Comparison of ENCODE assay signal across 10 cellular contexts in genomic region chr11:12842933-12843636, GRCh38.
DNase-seq lines count a peak whose midpoint lies in the region; ATAC-seq and TF ChIP-seq lines count a peak whose summit lies in the region.
"Had no signal": no experiment of that assay in that cellular context is flagged by ENCODE, and none has a peak within 500 bp of the region (broad histone marks: within the 10 kb centered on the region; RNA-seq: fewer than 3 reads in every experiment).

No MANE protein-coding gene starts in this region.

- TF ChIP-seq CTCF in Loucy (conservative IDR thresholded peaks at IDR 0.05; ENCODE audit: low read length) (no peak), RWPE2 (IDR thresholded peaks at IDR 0.05; ENCODE audit: poor library complexity, severe bottlenecking) (no peak), left lung (IDR thresholded peaks at IDR 0.05) (no peak)

- no peaks in the 10 kb centered on the region for H3K9me3 Mint-ChIP-seq in activated T-cell treated with anti-CD3 and anti-CD28 coated beads, Interleukin-2, amount 50 U/mL, for 24 hours
- no peaks in the 10 kb centered on the region for H3K9me3 Mint-ChIP-seq in activated naive CD8-positive, alpha-beta T cell treated with anti-CD3 and anti-CD28 coated beads for 36 hours
- H3K9me3 Mint-ChIP-seq: stimulated activated naive CD8-positive, alpha-beta T cell treated with anti-CD3 and anti-CD28 coated beads, Interleukin-15, Interleukin-2, amounts not matched to agents 100 ng/mL and 50 ng/mL, for 24 hours had no signal

- no peaks in the 10 kb centered on the region for H3K79me2 ChIP-seq in Loucy (ENCODE audit: insufficient read depth, low read length)

- H3K9ac ChIP-seq in Loucy (ENCODE audit: low read depth, low read length, poor library complexity, severe bottlenecking), result no peak overlapping the region
- no peak overlapping the region for H3K9ac ChIP-seq in iPS-20b (ENCODE audit: low read depth, low read length)

- H3K27ac ChIP-seq in RWPE2 (ENCODE audit: poor library complexity, severe bottlenecking), result peak overlapping the region; percentile 82
- H3K27ac ChIP-seq in iPS-20b (ENCODE audit: low read length), result peak overlapping the region; percentile 18
- H3K27ac ChIP-seq in left lung, result no peak overlapping the region

- DNase-seq in A172 (ENCODE audit: low spot score) (peak; percentile 72), RWPE2 (ENCODE audit: low spot score) (no peak), left lung (no peak)
- DNase-seq in activated T-cell treated with anti-CD3 and anti-CD28 coated beads, Interleukin-2, amount 50 U/mL, for 24 hours, result no peak
- no peak for DNase-seq in activated naive CD8-positive, alpha-beta T cell treated with anti-CD3 and anti-CD28 coated beads for 36 hours

- H3K4me3 ChIP-seq in Loucy (ENCODE audit: low read length, poor library complexity, severe bottlenecking) (no peak overlapping the region), RWPE2 (ENCODE audit: severe bottlenecking) (no peak overlapping the region), iPS-20b (ENCODE audit: low read length) (no peak overlapping the region), left lung (no peak overlapping the region)

- H3K27me3 ChIP-seq in Loucy (ENCODE audit: insufficient read depth, low read length, poor library complexity, severe bottlenecking) (no peaks in the 10 kb centered on the region), RWPE2 (ENCODE audit: insufficient read depth, poor library complexity, severe bottlenecking) (no peaks in the 10 kb centered on the region), iPS-20b (ENCODE audit: insufficient read depth, low read length) (no peaks in the 10 kb centered on the region), left lung (no peaks in the 10 kb centered on the region)

- H3K4me1 Mint-ChIP-seq in activated T-cell treated with anti-CD3 and anti-CD28 coated beads, Interleukin-2, amount 50 U/mL, for 24 hours (ENCODE audit: low read depth), result peaks cover 9% of the 10 kb centered on the region
- peaks cover 8% of the 10 kb centered on the region for H3K4me1 Mint-ChIP-seq in activated naive CD8-positive, alpha-beta T cell treated with anti-CD3 and anti-CD28 coated beads for 36 hours
- H3K4me1 Mint-ChIP-seq: B cell had no signal

- H3K36me3 ChIP-seq in Loucy (ENCODE audit: insufficient read depth, low read length) (no peaks in the 10 kb centered on the region), RWPE2 (ENCODE audit: low read depth) (no peaks in the 10 kb centered on the region), iPS-20b (ENCODE audit: insufficient read depth, low read depth, low read length) (no peaks in the 10 kb centered on the region), left lung (no peaks in the 10 kb centered on the region)

- H2AFZ ChIP-seq in Loucy (ENCODE audit: low read length), result no peak overlapping the region

- no peaks in the 10 kb centered on the region for H3K36me3 Mint-ChIP-seq in activated T-cell treated with anti-CD3 and anti-CD28 coated beads, Interleukin-2, amount 50 U/mL, for 24 hours (ENCODE audit: low read depth)
- H3K36me3 Mint-ChIP-seq in activated naive CD8-positive, alpha-beta T cell treated with anti-CD3 and anti-CD28 coated beads for 36 hours, result no peaks in the 10 kb centered on the region

- H3K4me3 Mint-ChIP-seq in activated T-cell treated with anti-CD3 and anti-CD28 coated beads, Interleukin-2, amount 50 U/mL, for 24 hours, result no peak overlapping the region
- H3K4me3 Mint-ChIP-seq in activated naive CD8-positive, alpha-beta T cell treated with anti-CD3 and anti-CD28 coated beads for 36 hours, result no peak overlapping the region
- H3K4me3 Mint-ChIP-seq: B cell; stimulated activated naive CD8-positive, alpha-beta T cell treated with anti-CD3 and anti-CD28 coated beads, Interleukin-15, Interleukin-2, amounts not matched to agents 100 ng/mL and 50 ng/mL, for 24 hours had no signal

- H3K4me1 ChIP-seq in Loucy (ENCODE audit: insufficient read depth, low read length, poor library complexity, severe bottlenecking) (peaks cover 28% of the 10 kb centered on the region), RWPE2 (ENCODE audit: insufficient read depth, poor library complexity, severe bottlenecking) (peaks cover 50% of the 10 kb centered on the region), iPS-20b (ENCODE audit: insufficient read depth, low read length) (peaks cover 57% of the 10 kb centered on the region), left lung (peaks cover 19 to 23% of the 10 kb centered on the region in 2 donors)

- H3K9me3 ChIP-seq in Loucy (ENCODE audit: insufficient read depth, low read depth, low read length), result no peaks in the 10 kb centered on the region
- no peaks in the 10 kb centered on the region for H3K9me3 ChIP-seq in RWPE2 (ENCODE audit: severe bottlenecking)
- no peaks in the 10 kb centered on the region for H3K9me3 ChIP-seq in iPS-20b (ENCODE audit: insufficient read depth, low read depth, low read length)
- H3K9me3 ChIP-seq in left lung, result no peaks in the 10 kb centered on the region

- no peaks in the 10 kb centered on the region for H3F3A ChIP-seq in Loucy (ENCODE audit: low read depth)

- intact Hi-C loops in left lung (cut with DNase I), result no loop called here

- H3K27me3 Mint-ChIP-seq in activated T-cell treated with anti-CD3 and anti-CD28 coated beads, Interleukin-2, amount 50 U/mL, for 24 hours, result peaks cover 30% of the 10 kb centered on the region
- peaks cover 32% of the 10 kb centered on the region for H3K27me3 Mint-ChIP-seq in activated naive CD8-positive, alpha-beta T cell treated with anti-CD3 and anti-CD28 coated beads for 36 hours

- no peaks in the 10 kb centered on the region for H4K20me1 ChIP-seq in Loucy (ENCODE audit: insufficient read depth, low read length, poor library complexity, severe bottlenecking)

- peak; percentile 16; the same call in 1 of the 3 replicates for ATAC-seq in RWPE2 (ENCODE audit: low read depth)
- no peak for ATAC-seq in left lung
- ATAC-seq in HG03139 (IDR thresholded peaks at IDR 0.05; ENCODE audit: unreplicated experiment), result no peak

- no peak overlapping the region for H3K27ac Mint-ChIP-seq in activated T-cell treated with anti-CD3 and anti-CD28 coated beads, Interleukin-2, amount 50 U/mL, for 24 hours
- no peak overlapping the region for H3K27ac Mint-ChIP-seq in activated naive CD8-positive, alpha-beta T cell treated with anti-CD3 and anti-CD28 coated beads for 36 hours
- H3K27ac Mint-ChIP-seq: B cell; stimulated activated naive CD8-positive, alpha-beta T cell treated with anti-CD3 and anti-CD28 coated beads, Interleukin-15, Interleukin-2, amounts not matched to agents 100 ng/mL and 50 ng/mL, for 24 hours had no signal

- H3K4me2 ChIP-seq in Loucy (ENCODE audit: low read depth, low read length, poor library complexity, severe bottlenecking), result peak overlapping the region; percentile 61

- no peaks in the 10 kb centered on the region for H3K9me2 ChIP-seq in Loucy (replicated peaks; ENCODE audit: low read depth, low read length)

Comparison
In these comparisons a context has a peak if more than half of its experiments do, and no peak if none do; other contexts are left out.
1. H3K27ac ChIP-seq: peak in RWPE2 (single experiment) and iPS-20b (single experiment); none in left lung (0 of 2).